ENCODE assay signal across 20 cellular contexts in the genomic region with DNA sequence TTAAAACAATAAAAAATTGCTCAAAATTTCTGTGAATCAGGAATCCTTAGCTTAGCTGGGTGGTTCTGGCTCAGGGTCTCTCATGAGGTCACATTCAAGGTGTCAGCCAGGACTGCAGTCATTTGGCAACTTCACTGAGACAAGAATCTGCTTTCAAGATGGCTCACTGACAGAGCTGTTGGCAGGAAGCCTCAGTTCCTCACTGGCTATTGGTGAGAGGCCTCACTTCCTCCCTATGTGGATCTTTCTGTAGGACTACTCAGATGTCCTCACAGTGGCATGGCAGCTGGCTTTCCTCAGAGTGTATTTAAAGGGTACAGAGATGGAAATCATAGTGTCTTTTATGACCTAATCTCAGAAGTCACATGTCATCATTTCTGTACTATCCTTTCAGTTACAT.
A peak's percentile ranks its signal among the peaks of the same experiment; 100 is the strongest.
DNase-seq lines count a peak whose midpoint lies in the region; FAIRE-seq and TF ChIP-seq lines count a peak whose summit lies in the region.
"Had no signal": no experiment of that assay in that cellular context is flagged by ENCODE, and none has a peak within 500 bp of the region (broad histone marks: within the 10 kb centered on the region; RNA-seq: fewer than 3 reads in every experiment).

No MANE protein-coding gene starts in this region.

- H3K36me3 ChIP-seq in HEK293 (ENCODE audit: control insufficient read depth in 2 of 2, insufficient read depth in 1 of 2, low read length in 2 of 2) (no peaks in the 10 kb centered on the region), Loucy (ENCODE audit: insufficient read depth, low read length) (no peaks in the 10 kb centered on the region), endothelial cell of umbilical vein (ENCODE audit: control insufficient read depth in 2 of 2, extremely low read depth in 1 of 2, insufficient read depth in 2 of 2, low read length in 2 of 2) (no peaks in the 10 kb centered on the region), parathyroid adenoma (ENCODE audit: control insufficient read depth, insufficient read depth, low read length) (no peaks in the 10 kb centered on the region), ascending aorta (no peaks in the 10 kb centered on the region)
- H3K36me3 ChIP-seq: BLaER1, breast epithelium, tibial nerve had no signal

- H2AFZ ChIP-seq in Loucy (ENCODE audit: low read length) (peak overlapping the region; percentile 30; the same call in 1 of the 2 replicates), endothelial cell of umbilical vein (ENCODE audit: low read depth, low read length) (peak overlapping the region; percentile 45), parathyroid adenoma (peak overlapping the region; percentile 18)

- H4K20me1 ChIP-seq in Loucy (ENCODE audit: insufficient read depth, low read length, poor library complexity, severe bottlenecking), result no peaks in the 10 kb centered on the region
- H4K20me1 ChIP-seq in endothelial cell of umbilical vein (replicated peaks; ENCODE audit: control insufficient read depth, extremely low read depth, insufficient read depth, low read length), result no peaks in the 10 kb centered on the region
- H4K20me1 ChIP-seq: BLaER1 had no signal

- dilution Hi-C loops in endothelial cell of umbilical vein (cut with MboI; ENCODE audit: extremely low pct_ligation_motif_present, low sequenced_read_pairs), result no loop called here

- FAIRE-seq in endothelial cell of umbilical vein (lab: Jason Lieb, UNC), result no peak
- FAIRE-seq: GM19239 had no signal

- H3K27ac ChIP-seq in HEK293 (ENCODE audit: extremely low read depth, low read depth, low read length) (no peak overlapping the region), endothelial cell of umbilical vein (ENCODE audit: insufficient read depth, low read depth, low read length) (no peak overlapping the region), parathyroid adenoma (no peak overlapping the region), ascending aorta (peak overlapping the region in 1 of 2 donors; percentile 34)
- H3K27ac ChIP-seq: BLaER1, breast epithelium, tibial nerve had no signal

- CTCF ChIA-PET in HEK293 (lab: Yijun Ruan, JAX) (no interaction called here), endothelial cell of umbilical vein (lab: Charles Lee) (no interaction called here)

- DNase-seq in endothelial cell of umbilical vein (ENCODE audit: low read depth, low spot score) (no peak), ascending aorta (ENCODE audit: low spot score in 2 of 2) (no peak), NCI-H748 (lab: John Stamatoyannopoulos, UW; ENCODE audit: unreplicated experiment) (no peak)
- DNase-seq in stimulated activated CD4-positive, alpha-beta T cell treated with anti-CD3 and anti-CD28 coated beads, Interleukin-2, amount 100 ng/mL, for 48 hours, result no peak
- DNase-seq: activated naive CD8-positive, alpha-beta T cell treated with anti-CD3 and anti-CD28 coated beads for 36 hours; activated T-cell treated with anti-CD3 and anti-CD28 coated beads for 4 hours; HFFc6; hypothalamus; left colon; mucosa of descending colon; occipital lobe; T1000 had no signal

- H3F3A ChIP-seq in Loucy (ENCODE audit: low read depth), result no peaks in the 10 kb centered on the region

- no peak for TF ChIP-seq POLR2A in endothelial cell of umbilical vein (IDR thresholded peaks at IDR 0.05; ENCODE audit: low read depth, low read length)

- H3K9me2 ChIP-seq in Loucy (replicated peaks; ENCODE audit: low read depth, low read length), result no peaks in the 10 kb centered on the region

- H3K9me3 ChIP-seq in HEK293 (ENCODE audit: control insufficient read depth, insufficient read depth, low read depth, low read length) (no peaks in the 10 kb centered on the region), Loucy (ENCODE audit: insufficient read depth, low read depth, low read length) (no peaks in the 10 kb centered on the region), endothelial cell of umbilical vein (replicated peaks; ENCODE audit: control insufficient read depth, insufficient read depth, low read length) (no peaks in the 10 kb centered on the region), parathyroid adenoma (ENCODE audit: control insufficient read depth, low read length) (no peaks in the 10 kb centered on the region), ascending aorta (no peaks in the 10 kb centered on the region)
- H3K9me3 ChIP-seq: BLaER1, breast epithelium, mucosa of descending colon, tibial nerve had no signal

- intact Hi-C loops in endothelial cell of umbilical vein (cut with micrococcal nuclease), result no loop called here
- intact Hi-C loops in ascending aorta (cut with DNase I), result no loop called here

- no peak overlapping the region for H3K4me2 ChIP-seq in Loucy (ENCODE audit: low read depth, low read length, poor library complexity, severe bottlenecking)
- no peak overlapping the region for H3K4me2 ChIP-seq in endothelial cell of umbilical vein (ENCODE audit: insufficient read depth, low read length)
- no peak overlapping the region for H3K4me2 ChIP-seq in parathyroid adenoma (ENCODE audit: low read length)
- H3K4me2 ChIP-seq: BLaER1, smooth muscle cell had no signal

- no peaks in the 10 kb centered on the region for H3K9me1 ChIP-seq in endothelial cell of umbilical vein (replicated peaks; ENCODE audit: control insufficient read depth, extremely low read depth, insufficient read depth, low read length)

- H3K4me3 ChIP-seq in HEK293 (ENCODE audit: low read depth, low read length), result no peak overlapping the region
- H3K4me3 ChIP-seq in Loucy (ENCODE audit: low read length, poor library complexity, severe bottlenecking), result no peak overlapping the region
- H3K4me3 ChIP-seq in endothelial cell of umbilical vein (replicated peaks in 1 of 3; ENCODE audit: insufficient read depth in 1 of 3, low read depth in 1 of 3, low read length in 3 of 3), result no peak overlapping the region
- H3K4me3 ChIP-seq in parathyroid adenoma (ENCODE audit: low read depth, low read length), result no peak overlapping the region
- no peak overlapping the region for H3K4me3 ChIP-seq in ascending aorta
- H3K4me3 ChIP-seq: BLaER1, breast epithelium, mucosa of descending colon, smooth muscle cell, tibial nerve had no signal

- POLR2A ChIA-PET in HEK293 (lab: Yijun Ruan, JAX), result no interaction called here
- POLR2A ChIA-PET in endothelial cell of umbilical vein (lab: Charles Lee), result no interaction called here

- H3K27me3 ChIP-seq in Loucy (ENCODE audit: insufficient read depth, low read length, poor library complexity, severe bottlenecking) (no peaks in the 10 kb centered on the region), endothelial cell of umbilical vein (ENCODE audit: control insufficient read depth in 2 of 2, insufficient read depth in 2 of 2, low read length in 2 of 2) (no peaks in the 10 kb centered on the region), parathyroid adenoma (ENCODE audit: control insufficient read depth, insufficient read depth, low read length) (no peaks in the 10 kb centered on the region), ascending aorta (no peaks in the 10 kb centered on the region)
- H3K27me3 ChIP-seq: BLaER1, breast epithelium, tibial nerve had no signal

- H3K4me1 ChIP-seq in HEK293 (ENCODE audit: control insufficient read depth, insufficient read depth, low read length), result no peaks in the 10 kb centered on the region
- no peaks in the 10 kb centered on the region for H3K4me1 ChIP-seq in Loucy (ENCODE audit: insufficient read depth, low read length, poor library complexity, severe bottlenecking)
- no peaks in the 10 kb centered on the region for H3K4me1 ChIP-seq in endothelial cell of umbilical vein (ENCODE audit: control insufficient read depth, extremely low read depth, insufficient read depth, low read length)
- no peaks in the 10 kb centered on the region for H3K4me1 ChIP-seq in parathyroid adenoma
- peaks cover 0 to 3% of the 10 kb centered on the region in 2 donors for H3K4me1 ChIP-seq in ascending aorta
- H3K4me1 ChIP-seq: BLaER1, breast epithelium, tibial nerve had no signal

- no peak overlapping the region for H3K9ac ChIP-seq in Loucy (ENCODE audit: low read depth, low read length, poor library complexity, severe bottlenecking)
- no peak overlapping the region for H3K9ac ChIP-seq in endothelial cell of umbilical vein (replicated peaks; ENCODE audit: extremely low read depth, insufficient read depth, low read length)
- no peak overlapping the region for H3K9ac ChIP-seq in parathyroid adenoma
- H3K9ac ChIP-seq: BLaER1 had no signal

- no TSS peak for BruUV-seq in endothelial cell of umbilical vein (replicated peaks; lab: Mats Ljungman, UMichigan)

- H3K79me2 ChIP-seq in Loucy (ENCODE audit: insufficient read depth, low read length), result no peaks in the 10 kb centered on the region
- H3K79me2 ChIP-seq in endothelial cell of umbilical vein (ENCODE audit: control insufficient read depth, insufficient read depth, low read length), result no peaks in the 10 kb centered on the region
- no peaks in the 10 kb centered on the region for H3K79me2 ChIP-seq in parathyroid adenoma

- TF ChIP-seq CTCF in HEK293 (tag by site-specific recombination; IDR thresholded peaks at IDR 0.05), result no peak
- no peak for TF ChIP-seq CTCF in Loucy (conservative IDR thresholded peaks at IDR 0.05; ENCODE audit: low read length)
- no peak for TF ChIP-seq CTCF in endothelial cell of umbilical vein (IDR thresholded peaks at IDR 0.05; ENCODE audit: extremely low read depth in 1 of 2, insufficient read depth in 1 of 2, low read depth in 1 of 2, low read length in 2 of 2)
- no peak for TF ChIP-seq CTCF in parathyroid adenoma (IDR thresholded peaks at IDR 0.05)
- TF ChIP-seq CTCF in ascending aorta (IDR thresholded peaks at IDR 0.05), result no peak

TF ChIP-seq in HEK293, 187 proteins besides CTCF, POLR2A, EP300 and RAD21:
- TF ChIP-seq ZNF629 (tag by site-specific recombination; IDR thresholded peaks at IDR 0.05) (no peak), ZNF350 (tag by site-specific recombination; IDR thresholded peaks at IDR 0.05) (peak; percentile 69; the same call in 1 of the 2 replicates)
TF ChIP-seq in HEK293: peak in this region for 1.

TF ChIP-seq in endothelial cell of umbilical vein, 7 proteins besides CTCF, POLR2A, EP300 and RAD21:
- no peak for TF ChIP-seq FOS (IDR thresholded peaks at IDR 0.05; ENCODE audit: borderline replicate concordance, insufficient read depth, low read length)
- TF ChIP-seq MYC (IDR thresholded peaks at IDR 0.05; ENCODE audit: low read depth, low read length), result no peak
- TF ChIP-seq GATA2 (IDR thresholded peaks at IDR 0.05; ENCODE audit: insufficient read depth, insufficient read length, low read depth, low read length), result no peak
- TF ChIP-seq, protein P1, sequence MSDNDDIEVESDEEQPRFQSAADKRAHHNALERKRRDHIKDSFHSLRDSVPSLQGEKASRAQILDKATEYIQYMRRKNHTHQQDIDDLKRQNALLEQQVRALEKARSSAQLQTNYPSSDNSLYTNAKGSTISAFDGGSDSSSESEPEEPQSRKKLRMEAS (IDR thresholded peaks at IDR 0.05; ENCODE audit: insufficient read depth, insufficient read length), result no peak
- no peak for TF ChIP-seq EZH2 (IDR thresholded peaks at IDR 0.05; ENCODE audit: borderline replicate concordance, low read depth, low read length, severe bottlenecking)
- TF ChIP-seq JUN (IDR thresholded peaks at IDR 0.05; ENCODE audit: borderline replicate concordance, insufficient read depth, insufficient read length, low read depth), result no peak
